11 cellular contexts compared by ENCODE assay signal in genomic region chr1:54120698-54121481, GRCh38. TPM values are rescaled to one million over a fixed set of nuclear protein-coding genes. Genes with fewer than 3 reads are reported as not detected.
DNase-seq lines count a peak whose midpoint lies in the region; ATAC-seq, FAIRE-seq and TF ChIP-seq lines count a peak whose summit lies in the region.
"Had no signal": no experiment of that assay in that cellular context is flagged by ENCODE, and none has a peak within 500 bp of the region (broad histone marks: within the 10 kb centered on the region; RNA-seq: fewer than 3 reads in every experiment).

No MANE protein-coding gene starts in this region.

- peak overlapping the region; percentile 55; the same call in 1 of the 2 replicates for H3K4me2 ChIP-seq in SK-N-SH
- H3K4me2 ChIP-seq in keratinocyte (ENCODE audit: control insufficient read depth, extremely low read depth, insufficient read depth, low read depth, low read length): peak overlapping the region; percentile 29

- peaks cover 29% of the 10 kb centered on the region for H3K4me1 Mint-ChIP-seq in WTC11

- H3K36me3 ChIP-seq in SK-N-SH (replicated peaks in 1 of 2; ENCODE audit: control insufficient read depth in 1 of 2, insufficient read depth in 2 of 2, low read length in 1 of 2): no peaks in the 10 kb centered on the region
- H3K36me3 ChIP-seq in keratinocyte (ENCODE audit: control insufficient read depth in 2 of 2, extremely low read depth in 1 of 2, insufficient read depth in 2 of 2, low read length in 2 of 2): no peaks in the 10 kb centered on the region
- no peaks in the 10 kb centered on the region for H3K36me3 ChIP-seq in suprapubic skin

- TF ChIP-seq EP300 in SK-N-SH (IDR thresholded peaks at IDR 0.05; ENCODE audit: borderline replicate concordance in 1 of 2, low read depth in 1 of 2, low read length in 1 of 2) (no peak), suprapubic skin (IDR thresholded peaks at IDR 0.05) (no peak)

- H3K27ac ChIP-seq in SK-N-SH (ENCODE audit: low read depth in 2 of 2, low read length in 1 of 2) (peak overlapping the region in 1 of 2 experiments; percentile 40; a peak in 1 of 4 replicates), keratinocyte (ENCODE audit: control insufficient read depth, insufficient read depth, low read length) (no peak overlapping the region), suprapubic skin (no peak overlapping the region)
- H3K27ac ChIP-seq: 22Rv1 had no signal

- POLR2A ChIA-PET in SK-N-SH (lab: Yijun Ruan, JAX): interaction anchor here (1.4 to 1.5 kb wide), 2 partner anchors 286 to 367 kb away, joined by 3 to 6 read pairs; no protein-coding TSS in a partner anchor
- POLR2A ChIA-PET in WTC11 (lab: Charles Lee): interaction anchor here (1.0 kb wide), 1 partner anchor 189 kb away, joined by 5 read pairs; no protein-coding TSS in a partner anchor

- CTCF ChIA-PET in SK-N-SH (lab: Yijun Ruan, JAX) (interaction anchor here (0.6 to 6.4 kb wide), 36 partner anchors 11 to 1123 kb away, joined by 3 to 75 read pairs (median 4); partner anchors contain the start of genes CYB5RL and MRPL37), WTC11 (lab: Charles Lee) (interaction anchor here (0.5 to 2.6 kb wide), 41 partner anchors 9 to 680 kb away, joined by 3 to 39 read pairs (median 4); partner anchors contain the start of genes ACOT11, CDCP2, CYB5RL and MRPL37)

- WGBS in SK-N-SH (ENCODE audit: low lambda C conversion rate): 89% methylated on average over 32 of the region's 33 CpGs
- 47% methylated on average over 29 of the region's 33 CpGs for WGBS in suprapubic skin

- H3K79me2 ChIP-seq in SK-N-SH (ENCODE audit: insufficient read depth) (no peaks in the 10 kb centered on the region), keratinocyte (ENCODE audit: control insufficient read depth, insufficient read depth, low read length) (no peaks in the 10 kb centered on the region)

- no peak for ATAC-seq in SK-N-SH treated with all-trans-retinoic acid at 6 μM for 48 hours
- peak; percentile 16 for ATAC-seq in WTC11
- ATAC-seq in GM21619 (IDR thresholded peaks at IDR 0.05; ENCODE audit: unreplicated experiment): no peak

- H2AFZ ChIP-seq in SK-N-SH (ENCODE audit: low read depth) (peak overlapping the region; percentile 93), keratinocyte (ENCODE audit: control insufficient read depth, low read length) (peak overlapping the region; percentile 81)

- peak overlapping the region; percentile 63 for H3K4me3 Mint-ChIP-seq in WTC11

- no peaks in the 10 kb centered on the region for H3K9me1 ChIP-seq in keratinocyte (ENCODE audit: control insufficient read depth, extremely low read depth, insufficient read depth, low read length)

- H3K27me3 Mint-ChIP-seq in WTC11 (ENCODE audit: low read depth): peaks cover 20% of the 10 kb centered on the region

- H3K4me3 ChIP-seq in SK-N-SH (ENCODE audit: low read depth in 2 of 2, low read length in 1 of 2): peak overlapping the region in 1 of 2 experiments; percentile 37; a peak in 1 of 4 replicates
- H3K4me3 ChIP-seq in keratinocyte (ENCODE audit: control insufficient read depth in 2 of 3, extremely low read depth in 1 of 3, insufficient read depth in 2 of 3, low read depth in 1 of 3, low read length in 3 of 3): no peak overlapping the region
- peak overlapping the region; percentile 31 for H3K4me3 ChIP-seq in suprapubic skin

- H3K9me2 ChIP-seq in SK-N-SH: no peaks in the 10 kb centered on the region

- TF ChIP-seq RAD21 in SK-N-SH (IDR thresholded peaks at IDR 0.05; ENCODE audit: low read length): no peak

- H3K9me3 ChIP-seq in SK-N-SH: no peaks in the 10 kb centered on the region
- no peaks in the 10 kb centered on the region for H3K9me3 ChIP-seq in keratinocyte (ENCODE audit: control insufficient read depth, low read depth, low read length)
- H3K9me3 ChIP-seq in suprapubic skin: no peaks in the 10 kb centered on the region

- H3K27me3 ChIP-seq in SK-N-SH (ENCODE audit: insufficient read depth) (no peaks in the 10 kb centered on the region), keratinocyte (ENCODE audit: control insufficient read depth, extremely low read depth, insufficient read depth, low read length) (peaks cover 6% of the 10 kb centered on the region), suprapubic skin (no peaks in the 10 kb centered on the region)

- dilution Hi-C loops in keratinocyte (cut with MboI; ENCODE audit: extremely low pct_ligation_motif_present, low sequenced_read_pairs): no loop called here

- FAIRE-seq in keratinocyte (lab: Jason Lieb, UNC) (no peak), D721Med (lab: Jason Lieb, UNC) (no peak)

- no peak overlapping the region for H3K27ac Mint-ChIP-seq in WTC11

- peaks cover 8% of the 10 kb centered on the region for H3F3A ChIP-seq in SK-N-SH (replicated peaks; ENCODE audit: insufficient read depth)

- H3K9ac ChIP-seq in SK-N-SH: peak overlapping the region; percentile 14; the same call in 1 of the 2 replicates
- H3K9ac ChIP-seq in keratinocyte (ENCODE audit: control insufficient read depth, extremely low read depth, insufficient read depth, low read length): peak overlapping the region; percentile 42

- DNase-seq in SK-N-SH: no peak
- DNase-seq in WTC11 (ENCODE audit: low spot score): no peak
- no peak for DNase-seq in keratinocyte (ENCODE audit: low read depth, low spot score)
- no peak for DNase-seq in suprapubic skin (ENCODE audit: low spot score in 2 of 2)
- DNase-seq in D721Med (ENCODE audit: insufficient read length, low spot score): no peak
- no peak for DNase-seq in kidney tubule cell (ENCODE audit: low spot score)

- no peaks in the 10 kb centered on the region for H3K9me3 Mint-ChIP-seq in WTC11

- H4K20me1 ChIP-seq in SK-N-SH (ENCODE audit: insufficient read depth) (no peaks in the 10 kb centered on the region), keratinocyte (ENCODE audit: control insufficient read depth, extremely low read depth, insufficient read depth, low read length) (no peaks in the 10 kb centered on the region)

- TF ChIP-seq CTCF in SK-N-SH (IDR thresholded peaks at IDR 0.05): no peak
- TF ChIP-seq CTCF in WTC11 (IDR thresholded peaks at IDR 0.05): no peak
- no peak for TF ChIP-seq CTCF in keratinocyte (optimal IDR thresholded peaks at IDR 0.05 in 1 of 3, IDR thresholded peaks at IDR 0.05 in 1 of 3, conservative IDR thresholded peaks at IDR 0.05 in 1 of 3; ENCODE audit: extremely low read depth in 1 of 3, insufficient read depth in 2 of 3, low read length in 3 of 3)
- no peak for TF ChIP-seq CTCF in suprapubic skin (IDR thresholded peaks at IDR 0.05)
- no peak for TF ChIP-seq CTCF in D721Med (IDR thresholded peaks at IDR 0.05; ENCODE audit: insufficient read depth, missing control alignments)

- H3K4me1 ChIP-seq in SK-N-SH (ENCODE audit: control insufficient read depth in 1 of 2, insufficient read depth in 2 of 2, low read depth in 1 of 2, low read length in 1 of 2) (peaks cover 4 to 5% of the 10 kb centered on the region in 2 experiments; a peak in 2 of 4 replicates), keratinocyte (ENCODE audit: control insufficient read depth, extremely low read depth, insufficient read depth, low read length) (peaks cover 4% of the 10 kb centered on the region), suprapubic skin (peaks cover 13% of the 10 kb centered on the region)

- no peaks in the 10 kb centered on the region for H3K36me3 Mint-ChIP-seq in WTC11

- no peak for TF ChIP-seq POLR2A in suprapubic skin (IDR thresholded peaks at IDR 0.05)

TF ChIP-seq in SK-N-SH, 30 proteins besides CTCF, POLR2A, EP300 and RAD21 (continues in another document):
- TF ChIP-seq NRF1 (IDR thresholded peaks at IDR 0.05; ENCODE audit: low read depth, low read length) (no peak), TCF12 (IDR thresholded peaks at IDR 0.05) (no peak), GATA2 (CRISPR knock-in tag; IDR thresholded peaks at IDR 0.05) (no peak), SMC3 (IDR thresholded peaks at IDR 0.05; ENCODE audit: low read depth, low read length) (no peak)

TF ChIP-seq in WTC11, 78 proteins besides CTCF, POLR2A, EP300 and RAD21:
- no peak for TF ChIP-seq TP53 (CRISPR knock-in tag; IDR thresholded peaks at IDR 0.05)

RNA-seq across cellular contexts. Expression of gene CDCP2, which starts 31.9 kb away (rescaled TPM):
- polyA plus RNA-seq in SK-N-SH (2012; rRNA removed) (not detected in 2 replicates), keratinocyte (not detected in 3 replicates)
- polyA plus RNA-seq in SK-N-SH (2012; cell fraction: cytosol; rRNA removed): not detected in 2 replicates
- not detected in 2 replicates for polyA plus RNA-seq in SK-N-SH (2012; cell fraction: nucleus; rRNA removed)
- total RNA-seq in WTC11 (2021) (0.07 TPM in 1 of 3 replicates, not detected in the others), suprapubic skin (not detected)
- not detected for polyA plus RNA-seq in keratinocyte (2011; ENCODE audit: low read depth)
- not detected in 2 replicates for polyA plus RNA-seq in keratinocyte (2011; cell fraction: cytosol; rRNA removed)
- polyA plus RNA-seq in keratinocyte (2011; cell fraction: nucleus; rRNA removed): not detected in 2 replicates
- not detected in 2 replicates for polyA plus RNA-seq in keratinocyte (2012; ENCODE audit: low replicate concordance)
- polyA minus RNA-seq in keratinocyte: not detected in 3 replicates
- polyA minus RNA-seq in keratinocyte (2011; cell fraction: cytosol; rRNA and poly(A)+ RNA removed): not detected
- not detected in 2 replicates for polyA minus RNA-seq in keratinocyte (2011; cell fraction: nucleus; rRNA and poly(A)+ RNA removed)
- total RNA-seq: bronchial epithelial cell, glomerular endothelial cell had no signal
